In the genomic region with DNA sequence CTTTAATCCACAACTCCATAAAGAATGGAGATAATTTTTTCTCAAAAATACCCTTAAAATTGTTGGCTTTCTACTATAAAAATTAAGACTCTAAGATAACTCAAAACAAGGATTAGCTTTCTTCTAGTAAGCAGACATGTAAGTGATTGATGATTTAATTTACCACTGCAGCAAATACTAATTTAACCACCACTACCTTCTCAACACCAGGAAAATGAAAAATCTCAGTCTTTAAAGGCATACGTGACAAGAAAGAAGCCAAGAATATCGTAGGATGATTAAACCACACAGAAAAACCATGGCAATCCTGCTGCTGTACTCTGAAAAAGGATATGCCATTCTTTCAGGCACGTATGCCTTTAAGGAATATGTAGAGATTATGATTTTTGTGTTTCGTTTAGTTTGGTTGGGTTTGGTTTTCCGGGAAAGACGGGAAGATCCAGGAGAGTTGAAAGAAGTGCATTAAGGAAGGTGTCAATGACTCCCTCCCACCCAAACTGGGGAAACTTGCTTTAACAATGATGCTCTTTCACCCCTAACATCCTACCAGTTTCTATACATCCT, we compare ENCODE assay signal across 10 cellular contexts. TPM values are rescaled to one million over a fixed set of nuclear protein-coding genes. Genes with fewer than 3 reads are reported as not detected.
A peak's percentile ranks its signal among the peaks of the same experiment; 100 is the strongest.
DNase-seq lines count a peak whose midpoint lies in the region; ATAC-seq and TF ChIP-seq lines count a peak whose summit lies in the region.
"Had no signal": no experiment of that assay in that cellular context is flagged by ENCODE, and none has a peak within 500 bp of the region (broad histone marks: within the 10 kb centered on the region; RNA-seq: fewer than 3 reads in every experiment).

No MANE protein-coding gene starts in this region.

- peak overlapping the region; percentile 42 for H3K27ac ChIP-seq in right cardiac atrium (ENCODE audit: low read length)

- DNase-seq in BE2C, result no peak
- DNase-seq in SK-N-DZ (ENCODE audit: low spot score), result peak; percentile 2
- DNase-seq in right cardiac atrium, result no peak
- DNase-seq in putamen (ENCODE audit: low spot score), result peak; percentile 9
- DNase-seq in kidney glomerular epithelial cell (lab: John Stamatoyannopoulos, UW), result no peak
- no peak for DNase-seq in SHP77 (lab: John Stamatoyannopoulos, UW)
- DNase-seq: NCI-H187 had no signal

- H3K27me3 ChIP-seq in BE2C, result no peaks in the 10 kb centered on the region
- H3K27me3 ChIP-seq in right cardiac atrium (ENCODE audit: control insufficient read depth, insufficient read depth), result no peaks in the 10 kb centered on the region

- H3K4me1 ChIP-seq in BE2C, result 0 out of 2 replicates have a peak, but pooled peaks cover 5% of the 10 kb centered on the region
- no peaks in the 10 kb centered on the region for H3K4me1 ChIP-seq in right cardiac atrium (ENCODE audit: control insufficient read depth, insufficient read depth, low read length)

- H3K4me3 ChIP-seq in BE2C (ENCODE audit: low read depth, low read length) (peak overlapping the region; percentile 79), right cardiac atrium (ENCODE audit: low read length) (peak overlapping the region; percentile 65)

- intact Hi-C loops in right cardiac atrium (cut with DNase I), result no loop called here

- no peaks in the 10 kb centered on the region for H3K36me3 ChIP-seq in BE2C

- no peak for TF ChIP-seq CTCF in BE2C (IDR thresholded peaks at IDR 0.05; ENCODE audit: low read depth, low read length)

- 1% methylated on average over 6 of the region's 6 CpGs for WGBS in right cardiac atrium

- H3K9me3 ChIP-seq in BE2C (no peaks in the 10 kb centered on the region), right cardiac atrium (ENCODE audit: control insufficient read depth, low read length) (no peaks in the 10 kb centered on the region)

- ATAC-seq in right cardiac atrium, result no peak
- ATAC-seq in HG03045 (IDR thresholded peaks at IDR 0.05; ENCODE audit: unreplicated experiment), result no peak
- no peak for ATAC-seq in GM18519 (IDR thresholded peaks at IDR 0.05; ENCODE audit: low FRiP score, unreplicated experiment)

RNA-seq across cellular contexts. Expression of a gene that starts 0.9 kb away (rescaled TPM):
- 8.8 TPM for polyA plus RNA-seq in BE2C (2012; ENCODE audit: insufficient read depth, insufficient read length, low read depth)
- polyA plus RNA-seq in SK-N-DZ (2014; cell fraction: cytosol; rRNA removed), result 11.5 and 14.2 TPM in 2 replicates
- polyA plus RNA-seq in SK-N-DZ (2014; cell fraction: nucleus; rRNA removed), result 10.3 and 11.6 TPM in 2 replicates
- 1 to 10 TPM; 5.7 to 8.5 (median 7.6) TPM for total RNA-seq in right cardiac atrium
- polyA plus RNA-seq in right cardiac atrium, result 3.6 TPM
- total RNA-seq: T-helper 2 cell treated with Interferon-gamma antibody and Interleukin-4, amounts not matched to agents 100 ng/mL and 5 ng/mL, for 36 hours had no signal

RNA-seq across cellular contexts. Expression of a gene that starts 43.8 kb away (rescaled TPM):
- not detected for polyA plus RNA-seq in BE2C (2012; ENCODE audit: insufficient read depth, insufficient read length, low read depth)
- polyA plus RNA-seq in SK-N-DZ (2014; cell fraction: cytosol; rRNA removed), result not detected in 2 replicates
- polyA plus RNA-seq in SK-N-DZ (2014; cell fraction: nucleus; rRNA removed), result not detected in 2 replicates
- not detected for total RNA-seq in right cardiac atrium
- polyA plus RNA-seq in right cardiac atrium, result not detected
- total RNA-seq: T-helper 2 cell treated with Interferon-gamma antibody and Interleukin-4, amounts not matched to agents 100 ng/mL and 5 ng/mL, for 36 hours had no signal

RNA-seq across cellular contexts. Expression of a gene that starts 56.5 kb away (rescaled TPM):
- polyA plus RNA-seq in BE2C (2012; ENCODE audit: insufficient read depth, insufficient read length, low read depth), result not detected
- polyA plus RNA-seq in SK-N-DZ (2014; cell fraction: cytosol; rRNA removed), result not detected in 2 replicates
- polyA plus RNA-seq in SK-N-DZ (2014; cell fraction: nucleus; rRNA removed), result not detected in 2 replicates
- total RNA-seq in right cardiac atrium, result not detected
- polyA plus RNA-seq in right cardiac atrium, result not detected
- total RNA-seq: T-helper 2 cell treated with Interferon-gamma antibody and Interleukin-4, amounts not matched to agents 100 ng/mL and 5 ng/mL, for 36 hours had no signal

Comparison
In these comparisons a context has a peak if more than half of its experiments do, and no peak if none do; other contexts are left out.
1. DNase-seq: peak in SK-N-DZ (single experiment) and putamen (single experiment); none in BE2C (single experiment), right cardiac atrium (0 of 3), kidney glomerular epithelial cell (single experiment) and SHP77 (0 of 2).